Comparison of ENCODE assay signal across 16 cellular contexts in genomic region chr17:59287452-59287851, GRCh38. TPM values are rescaled to one million over a fixed set of nuclear protein-coding genes. Genes with fewer than 3 reads are reported as not detected.
DNase-seq lines count a peak whose midpoint lies in the region; ATAC-seq, FAIRE-seq and TF ChIP-seq lines count a peak whose summit lies in the region.
"Had no signal": no experiment of that assay in that cellular context is flagged by ENCODE, and none has a peak within 500 bp of the region (broad histone marks: within the 10 kb centered on the region; RNA-seq: fewer than 3 reads in every experiment).

No MANE protein-coding gene starts in this region.

- ATAC-seq in A549 = no peak
- peak; percentile 52; the same call in 2 of the 3 replicates for ATAC-seq in RWPE2 (ENCODE audit: low read depth)
- ATAC-seq in GM21529 (IDR thresholded peaks at IDR 0.05; ENCODE audit: unreplicated experiment) = no peak
- ATAC-seq in HG03571 (IDR thresholded peaks at IDR 0.05; ENCODE audit: unreplicated experiment) = no peak

- H3K4me3 Mint-ChIP-seq in endodermal cell = no peak overlapping the region
- H3K4me3 Mint-ChIP-seq: activated naive CD8-positive, alpha-beta T cell had no signal

- H3K27ac ChIP-seq in A549 (no peak overlapping the region), RWPE2 (ENCODE audit: poor library complexity, severe bottlenecking) (no peak overlapping the region), endodermal cell (ENCODE audit: low read depth, low read length) (no peak overlapping the region)
- H3K27ac ChIP-seq: C4-2B, KMS-11 had no signal

- FAIRE-seq in A549 (lab: Jason Lieb, UNC) (no peak), H54 (lab: Jason Lieb, UNC) (peak; percentile 11)

- H3K27me3 ChIP-seq in RWPE2 (ENCODE audit: insufficient read depth, poor library complexity, severe bottlenecking) (no peaks in the 10 kb centered on the region), endodermal cell (ENCODE audit: control insufficient read depth, insufficient read depth, low read length, poor library complexity, severe bottlenecking) (no peaks in the 10 kb centered on the region)
- H3K27me3 ChIP-seq: sigmoid colon, upper lobe of left lung had no signal

- H3K36me3 ChIP-seq in RWPE2 (ENCODE audit: low read depth) (no peaks in the 10 kb centered on the region), endodermal cell (ENCODE audit: control insufficient read depth, insufficient read depth, low read length) (no peaks in the 10 kb centered on the region)
- H3K36me3 ChIP-seq: sigmoid colon, upper lobe of left lung had no signal

- H3K4me3 ChIP-seq in A549 (no peak overlapping the region), RWPE2 (ENCODE audit: severe bottlenecking) (no peak overlapping the region), fibroblast of the aortic adventitia (ENCODE audit: low read depth, low read length) (no peak overlapping the region), endodermal cell (ENCODE audit: low read length) (no peak overlapping the region)
- H3K4me3 ChIP-seq: sigmoid colon, upper lobe of left lung had no signal

- WGBS in A549 (ENCODE audit: missing lambda C conversion rate) = 29% methylated on average over 1 of the region's 1 CpG
- 84 to 100% methylated on average over 1 of the region's 1 CpG for WGBS in endodermal cell (ENCODE audit: insufficient coverage in 1 of 2, insufficient read length in 1 of 2), 2 experiments

- POLR2A ChIA-PET in A549 (lab: Yijun Ruan, JAX) = no interaction called here

- in situ Hi-C loops in G401 (cut with HindIII; ENCODE audit: low sequenced_read_pairs) = no loop called here

- no peak for TF ChIP-seq EP300 in A549 (IDR thresholded peaks at IDR 0.05)

- CTCF ChIA-PET in A549 (lab: Yijun Ruan, JAX) = no interaction called here

- no peak for TF ChIP-seq POLR2A in A549 (IDR thresholded peaks at IDR 0.05; ENCODE audit: low read length)
- TF ChIP-seq POLR2A in H54 (IDR thresholded peaks at IDR 0.05; ENCODE audit: low read depth, low read length) = no peak

- TF ChIP-seq CTCF in A549 (IDR thresholded peaks at IDR 0.05) (no peak), RWPE2 (IDR thresholded peaks at IDR 0.05; ENCODE audit: poor library complexity, severe bottlenecking) (no peak), fibroblast of the aortic adventitia (IDR thresholded peaks at IDR 0.05; ENCODE audit: insufficient read depth, low read length) (no peak), endodermal cell (conservative IDR thresholded peaks at IDR 0.05) (no peak)

- H3K27me3 Mint-ChIP-seq in endodermal cell (ENCODE audit: insufficient read depth) = peaks cover 23% of the 10 kb centered on the region
- H3K27me3 Mint-ChIP-seq: activated naive CD8-positive, alpha-beta T cell had no signal

- H3K36me3 Mint-ChIP-seq in endodermal cell (ENCODE audit: low read depth) = peaks cover 4% of the 10 kb centered on the region
- H3K36me3 Mint-ChIP-seq: activated naive CD8-positive, alpha-beta T cell had no signal

- peaks cover 18% of the 10 kb centered on the region for H3K4me1 Mint-ChIP-seq in endodermal cell

- no peak overlapping the region for H3K9ac ChIP-seq in endodermal cell (ENCODE audit: extremely low read depth, low read length, poor library complexity, severe bottlenecking)
- H3K9ac ChIP-seq: KMS-11 had no signal

- no peak overlapping the region for H3K4me2 ChIP-seq in A549
- H3K4me2 ChIP-seq: KMS-11 had no signal

- H3K9me3 ChIP-seq in A549 (no peaks in the 10 kb centered on the region), RWPE2 (ENCODE audit: severe bottlenecking) (no peaks in the 10 kb centered on the region), endodermal cell (ENCODE audit: control insufficient read depth, low read length) (no peaks in the 10 kb centered on the region)
- H3K9me3 ChIP-seq: sigmoid colon, upper lobe of left lung had no signal

- TF ChIP-seq RAD21 in A549 (conservative IDR thresholded peaks at IDR 0.05 in 1 of 2, IDR thresholded peaks at IDR 0.05 in 1 of 2) = no peak

- H3K27ac Mint-ChIP-seq in endodermal cell = no peak overlapping the region
- H3K27ac Mint-ChIP-seq: activated naive CD8-positive, alpha-beta T cell had no signal

- DNase-seq in A549 (ENCODE audit: low read depth in 1 of 2, low spot score in 1 of 2) (no peak), H54 (ENCODE audit: insufficient read length, low spot score) (peak; percentile 35), RWPE2 (ENCODE audit: low spot score) (no peak), fibroblast of the aortic adventitia (ENCODE audit: low read depth) (peak; percentile 22), G401 (ENCODE audit: low spot score) (no peak), endodermal cell (no peak)
- DNase-seq: activated CD4-positive, alpha-beta T cell treated with anti-CD3 and anti-CD28 coated beads, Interleukin-2, amount 50 U/mL, for 48 hours; GOT3; NCI-H524 treated with DMSO at 0.1 percent for 48 hours; sigmoid colon had no signal

- H3K9me3 Mint-ChIP-seq in endodermal cell = peaks cover 3% of the 10 kb centered on the region

- 0 out of 3 replicates have a peak, but pooled peaks cover 3% of the 10 kb centered on the region for H3K4me1 ChIP-seq in A549
- H3K4me1 ChIP-seq in RWPE2 (ENCODE audit: insufficient read depth, poor library complexity, severe bottlenecking) = peaks cover 5% of the 10 kb centered on the region
- H3K4me1 ChIP-seq in endodermal cell (ENCODE audit: control insufficient read depth, insufficient read depth, low read length) = peaks cover 4% of the 10 kb centered on the region
- H3K4me1 ChIP-seq: sigmoid colon had no signal

TF ChIP-seq in A549, 52 proteins besides CTCF, POLR2A, EP300 and RAD21:
- TF ChIP-seq ZSCAN20 (CRISPR knock-in tag; IDR thresholded peaks at IDR 0.05) (no peak), FOSL2 (IDR thresholded peaks at IDR 0.05) (0 out of 2 replicates have a peak, but pooled peaks have one; percentile 11), FOSL2 (CRISPR knock-in tag; IDR thresholded peaks at IDR 0.05) (peak; percentile 66; the same call in 1 of the 2 replicates), MAFK (IDR thresholded peaks at IDR 0.05; ENCODE audit: partially characterized antibody) (peak; percentile 86), KDM1A (IDR thresholded peaks at IDR 0.05; ENCODE audit: low read depth) (no peak), HDAC2 (IDR thresholded peaks at IDR 0.05) (no peak)

RNA-seq across cellular contexts. Expression of gene YPEL2, which starts 44.0 kb away (rescaled TPM):
- polyA plus RNA-seq in A549 (2011; rRNA removed) (8.2 and 9.6 TPM in 2 replicates), A549 (2017; fragmentation: RNase III; extraction: RNeasy Plus Mini Kit Qiagen cat#74134 plus additional on column Dnase treatment) (2.2 to 5.4 TPM (median 4.7 TPM) in 3 replicates)
- polyA plus RNA-seq in A549 (2012; cell fraction: cytosol; rRNA removed) = 0.94 and 1.3 TPM in 2 replicates
- 1.3 and 1.4 TPM in 2 replicates for polyA plus RNA-seq in A549 (2012; cell fraction: nucleus; rRNA removed)
- polyA minus RNA-seq in A549 (2011; rRNA and poly(A)+ RNA removed) = 13.4 and 20.6 TPM in 2 replicates
- total RNA-seq in fibroblast of the aortic adventitia (ENCODE audit: low replicate concordance) (10.8 and 22.7 TPM in 2 replicates), endodermal cell (10 to 100 TPM; 22.8 to 27.7 TPM)
- total RNA-seq in G401 (2014; rRNA removed; shearing (Covaris generic)) = 7.0 and 7.6 TPM in 2 replicates
- 11.8 TPM for polyA plus RNA-seq in endodermal cell (2013, experiment 1 of 2)
- polyA plus RNA-seq in endodermal cell (2013, experiment 2 of 2) = 12.1 TPM

Comparison
In these comparisons a context has a peak if more than half of its experiments do, and no peak if none do; other contexts are left out.
1. DNase-seq: peak in H54 (single experiment) and fibroblast of the aortic adventitia (single experiment); none in A549 (0 of 2), RWPE2 (single experiment), G401 (single experiment) and endodermal cell (single experiment).